In the genomic region with DNA sequence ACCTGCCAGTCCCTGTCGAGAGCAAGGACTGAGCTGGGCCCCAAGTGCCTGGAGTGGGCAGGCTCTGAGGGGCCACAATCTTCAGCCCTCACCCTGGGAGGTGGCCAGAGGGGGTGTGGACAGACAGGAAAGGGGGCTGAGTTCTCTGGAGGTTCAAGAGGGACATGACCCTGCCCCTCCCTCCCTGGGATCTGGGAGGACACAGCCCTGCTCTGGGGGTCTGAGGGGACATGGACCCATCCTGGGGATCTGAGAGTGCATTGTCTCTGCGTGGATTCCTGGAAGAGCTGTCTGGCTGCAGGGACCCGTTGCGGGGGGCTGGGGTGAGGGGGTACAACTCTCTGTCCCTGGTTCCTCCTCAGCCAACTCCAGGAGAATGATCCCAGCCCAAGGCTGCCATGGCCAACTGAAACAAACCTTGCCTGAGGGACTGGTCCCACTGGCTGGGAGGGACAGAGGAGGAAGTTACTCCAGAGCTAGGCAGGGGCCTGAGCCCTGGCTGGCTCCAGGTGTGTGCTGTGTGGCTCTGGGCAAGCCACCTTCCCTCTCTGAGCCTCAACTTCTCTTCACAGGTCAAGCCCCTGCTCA, we compare ENCODE assay signal across 3 cellular contexts.
TF ChIP-seq lines count a peak whose summit lies in the region.

No MANE protein-coding gene starts in this region.

TF ChIP-seq in SK-N-SH, 30 proteins besides CTCF, POLR2A, EP300 and RAD21:
- TF ChIP-seq FOXM1 (IDR thresholded peaks at IDR 0.05; ENCODE audit: low read depth) (no peak), JUND (IDR thresholded peaks at IDR 0.05) (no peak), MXI1 (IDR thresholded peaks at IDR 0.05; ENCODE audit: low read depth, low read length) (no peak), NRF1 (IDR thresholded peaks at IDR 0.05; ENCODE audit: low read depth, low read length) (no peak), RCOR1 (IDR thresholded peaks at IDR 0.05; ENCODE audit: low read length) (no peak), ELF1 (IDR thresholded peaks at IDR 0.05) (no peak)
- TF ChIP-seq, protein P1, sequence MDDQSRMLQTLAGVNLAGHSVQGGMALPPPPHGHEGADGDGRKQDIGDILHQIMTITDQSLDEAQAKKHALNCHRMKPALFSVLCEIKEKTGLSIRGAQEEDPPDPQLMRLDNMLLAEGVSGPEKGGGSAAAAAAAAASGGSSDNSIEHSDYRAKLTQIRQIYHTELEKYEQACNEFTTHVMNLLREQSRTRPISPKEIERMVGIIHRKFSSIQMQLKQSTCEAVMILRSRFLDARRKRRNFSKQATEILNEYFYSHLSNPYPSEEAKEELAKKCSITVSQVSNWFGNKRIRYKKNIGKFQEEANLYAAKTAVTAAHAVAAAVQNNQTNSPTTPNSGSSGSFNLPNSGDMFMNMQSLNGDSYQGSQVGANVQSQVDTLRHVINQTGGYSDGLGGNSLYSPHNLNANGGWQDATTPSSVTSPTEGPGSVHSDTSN (IDR thresholded peaks at IDR 0.05): no peak

TF ChIP-seq in SK-N-SH treated with all-trans-retinoic acid at 6 μM for 48 hours, 23 proteins besides CTCF, POLR2A, EP300 and RAD21 (continues in another document):
- TF ChIP-seq, protein P2, sequence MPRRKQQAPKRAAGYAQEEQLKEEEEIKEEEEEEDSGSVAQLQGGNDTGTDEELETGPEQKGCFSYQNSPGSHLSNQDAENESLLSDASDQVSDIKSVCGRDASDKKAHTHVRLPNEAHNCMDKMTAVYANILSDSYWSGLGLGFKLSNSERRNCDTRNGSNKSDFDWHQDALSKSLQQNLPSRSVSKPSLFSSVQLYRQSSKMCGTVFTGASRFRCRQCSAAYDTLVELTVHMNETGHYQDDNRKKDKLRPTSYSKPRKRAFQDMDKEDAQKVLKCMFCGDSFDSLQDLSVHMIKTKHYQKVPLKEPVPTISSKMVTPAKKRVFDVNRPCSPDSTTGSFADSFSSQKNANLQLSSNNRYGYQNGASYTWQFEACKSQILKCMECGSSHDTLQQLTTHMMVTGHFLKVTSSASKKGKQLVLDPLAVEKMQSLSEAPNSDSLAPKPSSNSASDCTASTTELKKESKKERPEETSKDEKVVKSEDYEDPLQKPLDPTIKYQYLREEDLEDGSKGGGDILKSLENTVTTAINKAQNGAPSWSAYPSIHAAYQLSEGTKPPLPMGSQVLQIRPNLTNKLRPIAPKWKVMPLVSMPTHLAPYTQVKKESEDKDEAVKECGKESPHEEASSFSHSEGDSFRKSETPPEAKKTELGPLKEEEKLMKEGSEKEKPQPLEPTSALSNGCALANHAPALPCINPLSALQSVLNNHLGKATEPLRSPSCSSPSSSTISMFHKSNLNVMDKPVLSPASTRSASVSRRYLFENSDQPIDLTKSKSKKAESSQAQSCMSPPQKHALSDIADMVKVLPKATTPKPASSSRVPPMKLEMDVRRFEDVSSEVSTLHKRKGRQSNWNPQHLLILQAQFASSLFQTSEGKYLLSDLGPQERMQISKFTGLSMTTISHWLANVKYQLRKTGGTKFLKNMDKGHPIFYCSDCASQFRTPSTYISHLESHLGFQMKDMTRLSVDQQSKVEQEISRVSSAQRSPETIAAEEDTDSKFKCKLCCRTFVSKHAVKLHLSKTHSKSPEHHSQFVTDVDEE (CRISPR knock-in tag; IDR thresholded peaks at IDR 0.05): no peak
- no peak for TF ChIP-seq RARB (CRISPR knock-in tag; IDR thresholded peaks at IDR 0.05)
- TF ChIP-seq, protein P3, sequence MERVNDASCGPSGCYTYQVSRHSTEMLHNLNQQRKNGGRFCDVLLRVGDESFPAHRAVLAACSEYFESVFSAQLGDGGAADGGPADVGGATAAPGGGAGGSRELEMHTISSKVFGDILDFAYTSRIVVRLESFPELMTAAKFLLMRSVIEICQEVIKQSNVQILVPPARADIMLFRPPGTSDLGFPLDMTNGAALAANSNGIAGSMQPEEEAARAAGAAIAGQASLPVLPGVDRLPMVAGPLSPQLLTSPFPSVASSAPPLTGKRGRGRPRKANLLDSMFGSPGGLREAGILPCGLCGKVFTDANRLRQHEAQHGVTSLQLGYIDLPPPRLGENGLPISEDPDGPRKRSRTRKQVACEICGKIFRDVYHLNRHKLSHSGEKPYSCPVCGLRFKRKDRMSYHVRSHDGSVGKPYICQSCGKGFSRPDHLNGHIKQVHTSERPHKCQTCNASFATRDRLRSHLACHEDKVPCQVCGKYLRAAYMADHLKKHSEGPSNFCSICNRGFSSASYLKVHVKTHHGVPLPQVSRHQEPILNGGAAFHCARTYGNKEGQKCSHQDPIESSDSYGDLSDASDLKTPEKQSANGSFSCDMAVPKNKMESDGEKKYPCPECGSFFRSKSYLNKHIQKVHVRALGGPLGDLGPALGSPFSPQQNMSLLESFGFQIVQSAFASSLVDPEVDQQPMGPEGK (CRISPR knock-in tag; IDR thresholded peaks at IDR 0.05; ENCODE audit: borderline replicate concordance): no peak
- no peak for TF ChIP-seq ZNF8 (CRISPR knock-in tag; IDR thresholded peaks at IDR 0.05)
- no peak for TF ChIP-seq GLIS3 (CRISPR knock-in tag; IDR thresholded peaks at IDR 0.05)
- TF ChIP-seq TCF4 (CRISPR knock-in tag; IDR thresholded peaks at IDR 0.05; ENCODE audit: borderline replicate concordance): no peak
- no peak for TF ChIP-seq ZFP30 (CRISPR knock-in tag; IDR thresholded peaks at IDR 0.05)
- no peak for TF ChIP-seq ARNTL (CRISPR knock-in tag; IDR thresholded peaks at IDR 0.05; ENCODE audit: borderline replicate concordance, low read depth)
- TF ChIP-seq ISL1 (CRISPR knock-in tag; IDR thresholded peaks at IDR 0.05): no peak
- no peak for TF ChIP-seq CSDC2 (CRISPR knock-in tag; IDR thresholded peaks at IDR 0.05)
- TF ChIP-seq, protein P4, sequence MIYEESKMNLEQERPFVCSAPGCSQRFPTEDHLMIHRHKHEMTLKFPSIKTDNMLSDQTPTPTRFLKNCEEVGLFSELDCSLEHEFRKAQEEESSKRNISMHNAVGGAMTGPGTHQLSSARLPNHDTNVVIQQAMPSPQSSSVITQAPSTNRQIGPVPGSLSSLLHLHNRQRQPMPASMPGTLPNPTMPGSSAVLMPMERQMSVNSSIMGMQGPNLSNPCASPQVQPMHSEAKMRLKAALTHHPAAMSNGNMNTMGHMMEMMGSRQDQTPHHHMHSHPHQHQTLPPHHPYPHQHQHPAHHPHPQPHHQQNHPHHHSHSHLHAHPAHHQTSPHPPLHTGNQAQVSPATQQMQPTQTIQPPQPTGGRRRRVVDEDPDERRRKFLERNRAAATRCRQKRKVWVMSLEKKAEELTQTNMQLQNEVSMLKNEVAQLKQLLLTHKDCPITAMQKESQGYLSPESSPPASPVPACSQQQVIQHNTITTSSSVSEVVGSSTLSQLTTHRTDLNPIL (CRISPR knock-in tag; IDR thresholded peaks at IDR 0.05; ENCODE audit: low read depth): no peak
- no peak for TF ChIP-seq PPARA (CRISPR knock-in tag; IDR thresholded peaks at IDR 0.05; ENCODE audit: borderline replicate concordance)
- TF ChIP-seq TOX (CRISPR knock-in tag; IDR thresholded peaks at IDR 0.05; ENCODE audit: borderline replicate concordance): no peak
- TF ChIP-seq, protein P5, sequence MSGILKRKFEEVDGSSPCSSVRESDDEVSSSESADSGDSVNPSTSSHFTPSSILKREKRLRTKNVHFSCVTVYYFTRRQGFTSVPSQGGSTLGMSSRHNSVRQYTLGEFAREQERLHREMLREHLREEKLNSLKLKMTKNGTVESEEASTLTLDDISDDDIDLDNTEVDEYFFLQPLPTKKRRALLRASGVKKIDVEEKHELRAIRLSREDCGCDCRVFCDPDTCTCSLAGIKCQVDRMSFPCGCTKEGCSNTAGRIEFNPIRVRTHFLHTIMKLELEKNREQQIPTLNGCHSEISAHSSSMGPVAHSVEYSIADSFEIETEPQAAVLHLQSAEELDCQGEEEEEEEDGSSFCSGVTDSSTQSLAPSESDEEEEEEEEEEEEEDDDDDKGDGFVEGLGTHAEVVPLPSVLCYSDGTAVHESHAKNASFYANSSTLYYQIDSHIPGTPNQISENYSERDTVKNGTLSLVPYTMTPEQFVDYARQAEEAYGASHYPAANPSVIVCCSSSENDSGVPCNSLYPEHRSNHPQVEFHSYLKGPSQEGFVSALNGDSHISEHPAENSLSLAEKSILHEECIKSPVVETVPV (CRISPR knock-in tag; IDR thresholded peaks at IDR 0.05): no peak

TF ChIP-seq in K562, 482 proteins besides CTCF, POLR2A, EP300 and RAD21 (continues in another document):
- TF ChIP-seq BCOR (IDR thresholded peaks at IDR 0.05) (0 out of 2 replicates have a peak, but pooled peaks have one; percentile 46), ETV1 (tag; conservative IDR thresholded peaks at IDR 0.05; ENCODE audit: low read depth) (no peak), FOSL1 (tag; conservative IDR thresholded peaks at IDR 0.05) (no peak), ZNF76 (CRISPR knock-in tag; IDR thresholded peaks at IDR 0.05; ENCODE audit: borderline replicate concordance) (no peak), STAT5B (CRISPR knock-in tag; IDR thresholded peaks at IDR 0.05) (no peak), ZNF217 (CRISPR knock-in tag; IDR thresholded peaks at IDR 0.05) (no peak), TCFL5 (CRISPR knock-in tag; conservative IDR thresholded peaks at IDR 0.05) (no peak), ILK (tag; IDR thresholded peaks at IDR 0.05; ENCODE audit: borderline replicate concordance, low read depth) (no peak), DIDO1 (tag; IDR thresholded peaks at IDR 0.05; ENCODE audit: low read depth) (no peak), ZNF133 (CRISPR knock-in tag; IDR thresholded peaks at IDR 0.05) (no peak), ZNF445 (CRISPR knock-in tag; IDR thresholded peaks at IDR 0.05; ENCODE audit: low read depth) (no peak), CREB1 (IDR thresholded peaks at IDR 0.05) (no peak), CREB1 (CRISPR knock-in tag; IDR thresholded peaks at IDR 0.05) (0 out of 2 replicates have a peak, but pooled peaks have one; percentile 31), ARID1B (IDR thresholded peaks at IDR 0.05) (no peak), TFAM (CRISPR knock-in tag; conservative IDR thresholded peaks at IDR 0.05) (no peak), SMARCA5 (IDR thresholded peaks at IDR 0.05) (0 out of 2 replicates have a peak, but pooled peaks have one; percentile 14)
- TF ChIP-seq, protein P6, sequence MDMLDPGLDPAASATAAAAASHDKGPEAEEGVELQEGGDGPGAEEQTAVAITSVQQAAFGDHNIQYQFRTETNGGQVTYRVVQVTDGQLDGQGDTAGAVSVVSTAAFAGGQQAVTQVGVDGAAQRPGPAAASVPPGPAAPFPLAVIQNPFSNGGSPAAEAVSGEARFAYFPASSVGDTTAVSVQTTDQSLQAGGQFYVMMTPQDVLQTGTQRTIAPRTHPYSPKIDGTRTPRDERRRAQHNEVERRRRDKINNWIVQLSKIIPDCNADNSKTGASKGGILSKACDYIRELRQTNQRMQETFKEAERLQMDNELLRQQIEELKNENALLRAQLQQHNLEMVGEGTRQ (CRISPR knock-in tag; IDR thresholded peaks at IDR 0.05): no peak
- TF ChIP-seq, protein P7, sequence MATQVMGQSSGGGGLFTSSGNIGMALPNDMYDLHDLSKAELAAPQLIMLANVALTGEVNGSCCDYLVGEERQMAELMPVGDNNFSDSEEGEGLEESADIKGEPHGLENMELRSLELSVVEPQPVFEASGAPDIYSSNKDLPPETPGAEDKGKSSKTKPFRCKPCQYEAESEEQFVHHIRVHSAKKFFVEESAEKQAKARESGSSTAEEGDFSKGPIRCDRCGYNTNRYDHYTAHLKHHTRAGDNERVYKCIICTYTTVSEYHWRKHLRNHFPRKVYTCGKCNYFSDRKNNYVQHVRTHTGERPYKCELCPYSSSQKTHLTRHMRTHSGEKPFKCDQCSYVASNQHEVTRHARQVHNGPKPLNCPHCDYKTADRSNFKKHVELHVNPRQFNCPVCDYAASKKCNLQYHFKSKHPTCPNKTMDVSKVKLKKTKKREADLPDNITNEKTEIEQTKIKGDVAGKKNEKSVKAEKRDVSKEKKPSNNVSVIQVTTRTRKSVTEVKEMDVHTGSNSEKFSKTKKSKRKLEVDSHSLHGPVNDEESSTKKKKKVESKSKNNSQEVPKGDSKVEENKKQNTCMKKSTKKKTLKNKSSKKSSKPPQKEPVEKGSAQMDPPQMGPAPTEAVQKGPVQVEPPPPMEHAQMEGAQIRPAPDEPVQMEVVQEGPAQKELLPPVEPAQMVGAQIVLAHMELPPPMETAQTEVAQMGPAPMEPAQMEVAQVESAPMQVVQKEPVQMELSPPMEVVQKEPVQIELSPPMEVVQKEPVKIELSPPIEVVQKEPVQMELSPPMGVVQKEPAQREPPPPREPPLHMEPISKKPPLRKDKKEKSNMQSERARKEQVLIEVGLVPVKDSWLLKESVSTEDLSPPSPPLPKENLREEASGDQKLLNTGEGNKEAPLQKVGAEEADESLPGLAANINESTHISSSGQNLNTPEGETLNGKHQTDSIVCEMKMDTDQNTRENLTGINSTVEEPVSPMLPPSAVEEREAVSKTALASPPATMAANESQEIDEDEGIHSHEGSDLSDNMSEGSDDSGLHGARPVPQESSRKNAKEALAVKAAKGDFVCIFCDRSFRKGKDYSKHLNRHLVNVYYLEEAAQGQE (CRISPR knock-in tag; IDR thresholded peaks at IDR 0.05; ENCODE audit: low read depth): no peak
- TF ChIP-seq, protein P8, sequence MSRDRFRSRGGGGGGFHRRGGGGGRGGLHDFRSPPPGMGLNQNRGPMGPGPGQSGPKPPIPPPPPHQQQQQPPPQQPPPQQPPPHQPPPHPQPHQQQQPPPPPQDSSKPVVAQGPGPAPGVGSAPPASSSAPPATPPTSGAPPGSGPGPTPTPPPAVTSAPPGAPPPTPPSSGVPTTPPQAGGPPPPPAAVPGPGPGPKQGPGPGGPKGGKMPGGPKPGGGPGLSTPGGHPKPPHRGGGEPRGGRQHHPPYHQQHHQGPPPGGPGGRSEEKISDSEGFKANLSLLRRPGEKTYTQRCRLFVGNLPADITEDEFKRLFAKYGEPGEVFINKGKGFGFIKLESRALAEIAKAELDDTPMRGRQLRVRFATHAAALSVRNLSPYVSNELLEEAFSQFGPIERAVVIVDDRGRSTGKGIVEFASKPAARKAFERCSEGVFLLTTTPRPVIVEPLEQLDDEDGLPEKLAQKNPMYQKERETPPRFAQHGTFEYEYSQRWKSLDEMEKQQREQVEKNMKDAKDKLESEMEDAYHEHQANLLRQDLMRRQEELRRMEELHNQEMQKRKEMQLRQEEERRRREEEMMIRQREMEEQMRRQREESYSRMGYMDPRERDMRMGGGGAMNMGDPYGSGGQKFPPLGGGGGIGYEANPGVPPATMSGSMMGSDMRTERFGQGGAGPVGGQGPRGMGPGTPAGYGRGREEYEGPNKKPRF (IDR thresholded peaks at IDR 0.05; ENCODE audit: low read depth, low read length): no peak
- TF ChIP-seq, protein P9, sequence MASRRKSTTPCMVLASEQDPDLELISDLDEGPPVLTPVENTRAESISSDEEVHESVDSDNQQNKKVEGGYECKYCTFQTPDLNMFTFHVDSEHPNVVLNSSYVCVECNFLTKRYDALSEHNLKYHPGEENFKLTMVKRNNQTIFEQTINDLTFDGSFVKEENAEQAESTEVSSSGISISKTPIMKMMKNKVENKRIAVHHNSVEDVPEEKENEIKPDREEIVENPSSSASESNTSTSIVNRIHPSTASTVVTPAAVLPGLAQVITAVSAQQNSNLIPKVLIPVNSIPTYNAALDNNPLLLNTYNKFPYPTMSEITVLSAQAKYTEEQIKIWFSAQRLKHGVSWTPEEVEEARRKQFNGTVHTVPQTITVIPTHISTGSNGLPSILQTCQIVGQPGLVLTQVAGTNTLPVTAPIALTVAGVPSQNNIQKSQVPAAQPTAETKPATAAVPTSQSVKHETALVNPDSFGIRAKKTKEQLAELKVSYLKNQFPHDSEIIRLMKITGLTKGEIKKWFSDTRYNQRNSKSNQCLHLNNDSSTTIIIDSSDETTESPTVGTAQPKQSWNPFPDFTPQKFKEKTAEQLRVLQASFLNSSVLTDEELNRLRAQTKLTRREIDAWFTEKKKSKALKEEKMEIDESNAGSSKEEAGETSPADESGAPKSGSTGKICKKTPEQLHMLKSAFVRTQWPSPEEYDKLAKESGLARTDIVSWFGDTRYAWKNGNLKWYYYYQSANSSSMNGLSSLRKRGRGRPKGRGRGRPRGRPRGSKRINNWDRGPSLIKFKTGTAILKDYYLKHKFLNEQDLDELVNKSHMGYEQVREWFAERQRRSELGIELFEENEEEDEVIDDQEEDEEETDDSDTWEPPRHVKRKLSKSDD (conservative IDR thresholded peaks at IDR 0.05; ENCODE audit: low read length): no peak
- TF ChIP-seq, protein P10, sequence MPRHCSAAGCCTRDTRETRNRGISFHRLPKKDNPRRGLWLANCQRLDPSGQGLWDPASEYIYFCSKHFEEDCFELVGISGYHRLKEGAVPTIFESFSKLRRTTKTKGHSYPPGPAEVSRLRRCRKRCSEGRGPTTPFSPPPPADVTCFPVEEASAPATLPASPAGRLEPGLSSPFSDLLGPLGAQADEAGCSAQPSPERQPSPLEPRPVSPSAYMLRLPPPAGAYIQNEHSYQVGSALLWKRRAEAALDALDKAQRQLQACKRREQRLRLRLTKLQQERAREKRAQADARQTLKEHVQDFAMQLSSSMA (CRISPR knock-in tag; IDR thresholded peaks at IDR 0.05): no peak
